10 cellular contexts compared by ENCODE assay signal in genomic region chr11:73154178-73154577, GRCh38. TPM values are rescaled to one million over a fixed set of nuclear protein-coding genes. Genes with fewer than 3 reads are reported as not detected.
DNase-seq lines count a peak whose midpoint lies in the region; ATAC-seq, FAIRE-seq and TF ChIP-seq lines count a peak whose summit lies in the region.
"Had no signal": no experiment of that assay in that cellular context is flagged by ENCODE, and none has a peak within 500 bp of the region (broad histone marks: within the 10 kb centered on the region; RNA-seq: fewer than 3 reads in every experiment).

No MANE protein-coding gene starts in this region.

- peak overlapping the region; percentile 75 for H3K4me2 ChIP-seq in OCI-LY3 (ENCODE audit: low read length)

- H3K4me1 ChIP-seq in OCI-LY3 (ENCODE audit: low read length) = peaks cover 98% of the 10 kb centered on the region
- H3K4me1 ChIP-seq in kidney (ENCODE audit: control insufficient read depth in 1 of 2, insufficient read depth in 1 of 2, low read depth in 1 of 2, low read length in 2 of 2) = peaks cover 15 to 19% of the 10 kb centered on the region in 2 donors

- H3K9me3 ChIP-seq in OCI-LY3 (ENCODE audit: insufficient read depth, low read length) (no peaks in the 10 kb centered on the region; the same call in 1 of the 2 replicates), kidney (ENCODE audit: control insufficient read depth in 1 of 2, low read length in 2 of 2) (no peaks in the 10 kb centered on the region)

- DNase-seq in NK-92 treated with Interleukin-12 subunit alpha and Interleukin-12 subunit beta, amount 100 ng/mL, for 24 hours (lab: John Stamatoyannopoulos, UW) = peak; percentile 17
- no peak for DNase-seq in NK-92 (lab: John Stamatoyannopoulos, UW; ENCODE audit: unreplicated experiment)
- DNase-seq in globus pallidus (ENCODE audit: low spot score) = peak; percentile 64
- no peak for DNase-seq in kidney
- no peak for DNase-seq in H7
- DNase-seq in COLO829 (ENCODE audit: low spot score) = no peak

- H3K79me2 ChIP-seq in OCI-LY3 (ENCODE audit: low read length) = peaks cover 63% of the 10 kb centered on the region

- H2AFZ ChIP-seq in OCI-LY3 (ENCODE audit: low read depth, low read length) = no peak overlapping the region

- H3K27ac ChIP-seq in OCI-LY3 (ENCODE audit: low read length) (peak overlapping the region; percentile 96), kidney (ENCODE audit: low read depth in 2 of 2, low read length in 2 of 2) (no peak overlapping the region)
- H3K27ac ChIP-seq: 22Rv1, SK-N-MC had no signal

- H3K36me3 ChIP-seq in OCI-LY3 (replicated peaks; ENCODE audit: low read depth, low read length) (peaks cover 6% of the 10 kb centered on the region), kidney (ENCODE audit: control insufficient read depth in 1 of 2, insufficient read depth in 2 of 2, low read length in 2 of 2) (no peaks in the 10 kb centered on the region), H7 (replicated peaks; ENCODE audit: control insufficient read depth, insufficient read depth, low read length) (no peaks in the 10 kb centered on the region)

- H3K27me3 ChIP-seq in OCI-LY3 (ENCODE audit: low read depth, low read length) (no peaks in the 10 kb centered on the region), H7 (ENCODE audit: control insufficient read depth, insufficient read depth, low read length) (no peaks in the 10 kb centered on the region)

- peak overlapping the region; percentile 91 for H3K9ac ChIP-seq in OCI-LY3 (ENCODE audit: low read length)
- H3K9ac ChIP-seq in kidney (ENCODE audit: low read length in 2 of 2) = no peak overlapping the region

- ATAC-seq in HG02798 (IDR thresholded peaks at IDR 0.05; ENCODE audit: poor library complexity, unreplicated experiment) = peak; percentile 42

- TF ChIP-seq CTCF in OCI-LY3 (IDR thresholded peaks at IDR 0.05; ENCODE audit: low read depth, low read length) = no peak
- TF ChIP-seq CTCF in kidney (IDR thresholded peaks at IDR 0.05; ENCODE audit: borderline replicate concordance, extremely low read depth, insufficient read depth) = no peak

- no peaks in the 10 kb centered on the region for H4K20me1 ChIP-seq in OCI-LY3 (ENCODE audit: insufficient read depth, low read length)

- no peak for FAIRE-seq in kidney (lab: Jason Lieb, UNC)

- H3K4me3 ChIP-seq in OCI-LY3 (ENCODE audit: low read length) (peak overlapping the region; percentile 46), kidney (ENCODE audit: low read length in 2 of 2) (no peak overlapping the region), H7 (ENCODE audit: insufficient read depth, low read depth, low read length) (no peak overlapping the region)
- H3K4me3 ChIP-seq: SK-N-MC had no signal

- intact Hi-C loops in kidney (cut with DNase I) = no loop called here

RNA-seq across cellular contexts. Expression of gene FCHSD2, which starts 12.1 kb away (rescaled TPM):
- total RNA-seq in kidney = 58.7 TPM
- polyA plus RNA-seq in kidney (ENCODE audit: insufficient read depth, low read depth, low replicate concordance) = 8.0 TPM
- total RNA-seq in H7 (2014; rRNA removed; shearing (Covaris generic)) = 4.6 and 5.9 TPM in 2 replicates

Comparison
In these comparisons a context has a peak if more than half of its experiments do, and no peak if none do; other contexts are left out.
1. DNase-seq: peak in NK-92 treated with Interleukin-12 subunit alpha and Interleukin-12 subunit beta, amount 100 ng/mL, for 24 hours (single experiment) and globus pallidus (single experiment); none in NK-92 (single experiment), kidney (single experiment), H7 (single experiment) and COLO829 (single experiment).